7 cellular contexts compared by ENCODE assay signal in genomic region chr1:154324669-154325582, GRCh38. TPM values are rescaled to one million over a fixed set of nuclear protein-coding genes. Genes with fewer than 3 reads are reported as not detected.
DNase-seq lines count a peak whose midpoint lies in the region; ATAC-seq and TF ChIP-seq lines count a peak whose summit lies in the region.

Gene ATP8B2, plus strand, starts transcription at chr1:154325525. Its CDS starts 2,617 bp downstream, at chr1:154328142.

- TF ChIP-seq CTCF in OCI-LY3 (IDR thresholded peaks at IDR 0.05; ENCODE audit: low read depth, low read length), result peak; percentile 97

- peak within 1 kb of the TSS; percentile 73 for H2AFZ ChIP-seq in OCI-LY3 (ENCODE audit: low read depth, low read length)

- H3K4me2 ChIP-seq in OCI-LY3 (ENCODE audit: low read length), result peak within 1 kb of the TSS; percentile 74

- peaks cover 24% of the 10 kb centered on the region for H3K79me2 ChIP-seq in OCI-LY3 (ENCODE audit: low read length)

- peak; percentile 72 for DNase-seq in activated T-cell treated with anti-CD3 and anti-CD28 coated beads for 4 hours
- no peak for DNase-seq in epithelial cell of prostate (ENCODE audit: low read depth, low spot score)
- DNase-seq in mucosa of gallbladder (ENCODE audit: low spot score), result peak; percentile 71
- peak; percentile 74 for DNase-seq in stimulated activated CD8-positive, alpha-beta memory T cell treated with anti-CD3 and anti-CD28 coated beads, Interleukin-4, amount 100 ng/mL, for 24 hours (ENCODE audit: low read depth)

- H3K27me3 ChIP-seq in HUES64 (ENCODE audit: insufficient read depth, low read length) (no peaks in the 10 kb centered on the region; the same call in 1 of the 2 replicates), OCI-LY3 (ENCODE audit: low read depth, low read length) (peaks cover 18% of the 10 kb centered on the region)

- H3K36me3 ChIP-seq in HUES64 (ENCODE audit: insufficient read depth, low read length), result no peaks in the 10 kb centered on the region
- H3K36me3 ChIP-seq in OCI-LY3 (replicated peaks; ENCODE audit: low read depth, low read length), result no peaks in the 10 kb centered on the region

- peaks cover 28% of the 10 kb centered on the region for H3K4me1 ChIP-seq in HUES64 (ENCODE audit: insufficient read depth, low read length)
- peaks cover 34% of the 10 kb centered on the region for H3K4me1 ChIP-seq in OCI-LY3 (ENCODE audit: low read length)

- H3K27ac ChIP-seq in HUES64 (ENCODE audit: low read depth, low read length), result peak within 1 kb of the TSS; percentile 73
- peak within 1 kb of the TSS; percentile 57 for H3K27ac ChIP-seq in OCI-LY3 (ENCODE audit: low read length)
- H3K27ac ChIP-seq in epithelial cell of prostate, result peak within 1 kb of the TSS; percentile 68

- WGBS in HUES64, result under 1% methylated on average over 42 of the region's 56 CpGs

- H3K9ac ChIP-seq in HUES64 (ENCODE audit: low read depth, low read length), result peak within 1 kb of the TSS; percentile 60
- peak within 1 kb of the TSS; percentile 86 for H3K9ac ChIP-seq in OCI-LY3 (ENCODE audit: low read length)

- H3K4me3 ChIP-seq in HUES64 (ENCODE audit: low read length) (peak within 1 kb of the TSS; percentile 99), OCI-LY3 (ENCODE audit: low read length) (peak within 1 kb of the TSS; percentile 83)

- no peaks in the 10 kb centered on the region for H3K9me3 ChIP-seq in HUES64 (ENCODE audit: insufficient read depth, low read depth, low read length)
- no peaks in the 10 kb centered on the region for H3K9me3 ChIP-seq in OCI-LY3 (ENCODE audit: insufficient read depth, low read length)

- H4K20me1 ChIP-seq in OCI-LY3 (ENCODE audit: insufficient read depth, low read length), result peaks cover 23% of the 10 kb centered on the region; the same call in 1 of the 2 replicates

- ATAC-seq in GM18502 (IDR thresholded peaks at IDR 0.05; ENCODE audit: poor library complexity, unreplicated experiment), result peak; percentile 53

RNA-seq across cellular contexts. Expression of gene ATP8B2, which starts in this region (rescaled TPM):
- polyA plus RNA-seq in HUES64 (2013, experiment 1 of 2), result 22.6 TPM
- polyA plus RNA-seq in HUES64 (2013, experiment 2 of 2), result 25.2 TPM
- 32.9 TPM for total RNA-seq in mucosa of gallbladder
